ENCODE assay signal across 8 cellular contexts in the genomic region with DNA sequence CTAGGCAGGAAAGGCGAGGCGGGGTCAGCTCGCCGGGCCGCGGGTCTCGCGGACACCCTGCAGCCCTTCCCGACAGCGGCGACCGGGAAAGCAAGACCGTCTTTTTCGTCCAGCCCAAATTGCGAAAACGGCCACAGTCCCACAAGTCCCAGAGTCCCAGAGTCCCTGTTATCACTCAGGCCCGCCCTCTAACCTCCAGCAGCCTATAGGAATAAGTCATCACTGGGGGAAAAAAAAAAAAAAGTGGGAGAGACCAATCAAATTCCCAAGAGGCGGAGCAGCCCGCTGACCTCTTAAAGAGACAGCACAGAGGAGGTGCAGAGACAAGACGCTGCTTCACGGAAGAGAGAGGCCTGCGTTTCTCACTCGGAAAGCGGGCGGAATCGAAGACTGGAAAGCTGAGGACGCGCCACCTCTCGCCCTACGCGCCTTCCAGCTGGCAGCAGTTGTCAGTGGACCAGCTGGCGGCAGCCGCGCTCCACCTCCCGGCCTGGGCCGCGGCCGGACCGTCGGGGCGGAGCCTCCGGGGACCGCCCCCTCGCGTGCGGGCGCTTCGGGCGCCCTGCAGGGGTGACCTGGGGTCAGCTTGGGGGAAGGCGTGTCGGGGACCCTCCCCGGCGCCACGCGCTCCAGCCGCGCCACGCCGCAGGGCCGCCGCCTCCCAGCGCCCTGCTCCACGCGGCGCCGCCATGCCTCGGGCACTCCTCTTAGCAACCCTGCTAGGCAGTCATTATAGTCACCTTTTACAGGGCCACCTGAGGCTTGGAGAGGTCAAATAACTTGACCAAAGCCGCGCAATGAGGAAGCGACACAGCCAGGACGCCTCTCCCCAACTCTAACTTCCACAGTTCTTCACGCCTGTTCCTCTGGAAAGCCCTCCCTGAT. TPM values are rescaled to one million over a fixed set of nuclear protein-coding genes. Genes with fewer than 3 reads are reported as not detected.
DNase-seq lines count a peak whose midpoint lies in the region; ATAC-seq, FAIRE-seq and TF ChIP-seq lines count a peak whose summit lies in the region.

Gene TPRA1, minus strand, starts transcription at position 141 of the 885 bp plus-strand sequence. CDS start 10,587 bp downstream, outside the sequence.

- peak; percentile 75 for FAIRE-seq in pancreas (lab: Jason Lieb, UNC)

- TF ChIP-seq CTCF in GM12873 (IDR thresholded peaks at IDR 0.05; ENCODE audit: insufficient read depth, low read depth, low read length, missing control alignments) (peak; percentile 47), pancreas (IDR thresholded peaks at IDR 0.05) (no peak), tibial artery (IDR thresholded peaks at IDR 0.05) (peak in 1 of 2 experiments; percentile 13)

- 0% methylated on average over 70 to 72 of the region's 72 CpGs for WGBS in pancreas, 2 donors

- no peaks in the 10 kb centered on the region for H3K9me3 ChIP-seq in pancreas
- H3K9me3 ChIP-seq in tibial artery = no peaks in the 10 kb centered on the region

- H3K27ac ChIP-seq in pancreas (peak within 1 kb of the TSS; percentile 90 to 93 (median 91)), tibial artery (peak within 1 kb of the TSS; percentile 94 to 97)

- H3K4me1 ChIP-seq in pancreas (peaks cover 0 to 10% (median 0%) of the 10 kb centered on the region in 3 donors), tibial artery (peaks cover 0 to 46% (median 32%) of the 10 kb centered on the region in 4 donors)

- DNase-seq in NCI-H1105 treated with DMSO at 0.1 percent for 48 hours (lab: John Stamatoyannopoulos, UW) (peak; percentile 100), SW 1271 (lab: John Stamatoyannopoulos, UW) (peak; percentile 98 to 99), Right ventricle myocardium superior (peak; percentile 93), pancreas (peak; percentile 85 to 92 (median 90)), tibial artery (peak; percentile 96)
- DNase-seq in activated naive CD8-positive, alpha-beta T cell treated with anti-CD3 and anti-CD28 coated beads, Interleukin-2, amount 50 U/mL, for 16 hours (ENCODE audit: low read depth, low spot score) = peak; percentile 50

- no peaks in the 10 kb centered on the region for H3K36me3 ChIP-seq in pancreas
- no peaks in the 10 kb centered on the region for H3K36me3 ChIP-seq in tibial artery

- ATAC-seq in HG02678 (IDR thresholded peaks at IDR 0.05; ENCODE audit: unreplicated experiment) (peak; percentile 77), Right ventricle myocardium superior (ENCODE audit: poor library complexity) (peak; percentile 95), pancreas (peak; percentile 91 to 95 (median 92))

- H3K27me3 ChIP-seq in pancreas (no peaks in the 10 kb centered on the region), tibial artery (no peaks in the 10 kb centered on the region)

- intact Hi-C loops in Right ventricle myocardium superior (cut with DNase I) (no loop called here), pancreas (cut with DNase I) (no loop called here), tibial artery (cut with DNase I; ENCODE audit: low total_unique reads) (loop anchor here (5.0 kb wide), 1 partner anchor 81 kb away; the partner anchor contains the start of gene ABTB1)

- H3K4me3 ChIP-seq in pancreas (peak within 1 kb of the TSS; percentile 92 to 99 (median 96)), tibial artery (peak within 1 kb of the TSS; percentile 88 to 98)

RNA-seq across cellular contexts. Expression of gene TPRA1, which starts in this region (rescaled TPM):
- 17.8 TPM for total RNA-seq in Right ventricle myocardium superior
- 10 to 100 TPM; 12.1 to 21.5 (median 14.3) TPM for total RNA-seq in pancreas
- polyA plus RNA-seq in pancreas = 10 to 100 TPM; 21.9 to 25.9 TPM

Comparison
In these comparisons a context has a peak if more than half of its experiments do, and no peak if none do; other contexts are left out.
1. Peak in every context shown above with its lines: DNase-seq, ATAC-seq, H3K4me3 ChIP-seq and H3K27ac ChIP-seq.
2. DNase-seq: peak in every context shown above with its lines; median percentile 100 in NCI-H1105 treated with DMSO at 0.1 percent for 48 hours; 98 in SW 1271; 96 in tibial artery; 93 in Right ventricle myocardium superior; 90 in pancreas; 50 in activated naive CD8-positive, alpha-beta T cell treated with anti-CD3 and anti-CD28 coated beads, Interleukin-2, amount 50 U/mL, for 16 hours.